9 cellular contexts compared by ENCODE assay signal in the genomic region with DNA sequence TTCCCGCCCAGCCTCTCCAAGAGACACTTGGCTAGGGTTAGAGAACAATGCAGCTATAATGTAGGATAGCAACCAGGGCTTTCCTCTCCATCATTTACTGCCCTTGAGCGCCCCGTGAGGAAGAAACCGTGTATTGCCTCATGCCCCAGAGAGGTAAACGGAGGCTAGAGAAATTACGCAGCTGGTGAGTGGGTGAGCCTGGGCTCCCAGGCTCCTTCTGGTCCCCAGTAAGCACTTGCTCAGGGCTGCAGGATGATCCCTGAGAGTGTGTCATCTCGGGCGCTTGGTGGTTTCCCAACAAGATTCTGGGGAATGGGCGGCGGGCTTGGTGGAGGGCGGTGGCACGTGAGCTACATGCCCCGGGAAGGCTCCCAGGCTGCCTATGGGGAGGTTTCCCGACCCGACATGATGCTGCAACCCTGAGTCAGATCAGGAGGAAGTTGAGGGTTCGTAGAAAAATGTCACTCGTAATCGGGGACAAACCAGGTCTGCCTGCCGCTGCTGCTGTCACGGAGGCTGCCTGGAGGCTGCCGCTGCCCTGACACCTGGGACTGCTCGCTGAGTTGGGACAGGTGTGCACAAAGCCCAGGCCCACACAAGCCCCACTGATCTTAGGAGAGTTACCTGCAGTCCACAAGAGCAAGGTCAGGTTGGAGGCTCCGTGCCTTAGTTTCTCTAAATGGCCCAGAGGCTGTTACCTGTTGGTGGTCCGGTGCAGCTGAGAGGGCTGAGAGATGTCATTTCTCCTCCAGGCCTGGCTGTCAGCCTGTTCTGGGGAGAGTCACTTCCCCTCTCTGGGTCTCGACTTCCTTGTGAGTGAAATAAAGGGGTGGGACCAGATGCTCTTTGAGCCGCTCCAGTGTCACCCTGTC. TPM values are rescaled to one million over a fixed set of nuclear protein-coding genes. Genes with fewer than 3 reads are reported as not detected.
DNase-seq lines count a peak whose midpoint lies in the region; ATAC-seq and TF ChIP-seq lines count a peak whose summit lies in the region.
"Had no signal": no experiment of that assay in that cellular context is flagged by ENCODE, and none has a peak within 500 bp of the region (broad histone marks: within the 10 kb centered on the region; RNA-seq: fewer than 3 reads in every experiment).

A gene with protein sequence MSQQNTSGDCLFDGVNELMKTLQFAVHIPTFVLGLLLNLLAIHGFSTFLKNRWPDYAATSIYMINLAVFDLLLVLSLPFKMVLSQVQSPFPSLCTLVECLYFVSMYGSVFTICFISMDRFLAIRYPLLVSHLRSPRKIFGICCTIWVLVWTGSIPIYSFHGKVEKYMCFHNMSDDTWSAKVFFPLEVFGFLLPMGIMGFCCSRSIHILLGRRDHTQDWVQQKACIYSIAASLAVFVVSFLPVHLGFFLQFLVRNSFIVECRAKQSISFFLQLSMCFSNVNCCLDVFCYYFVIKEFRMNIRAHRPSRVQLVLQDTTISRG (minus strand): TSS at position 773 of the 872 bp plus-strand sequence. CDS start 14,280 bp downstream, outside the sequence.

- H3K9me3 Mint-ChIP-seq in CD4-positive, alpha-beta T cell: no peaks in the 10 kb centered on the region
- H3K9me3 Mint-ChIP-seq in activated CD4-positive, alpha-beta T cell treated with anti-CD3 and anti-CD28 coated beads for 36 hours (ENCODE audit: low read depth): no peaks in the 10 kb centered on the region

- peak in 8 of 10 experiments; percentile 21 to 50 (median 30) for DNase-seq in CD4-positive, alpha-beta T cell
- peak; percentile 90 for DNase-seq in activated CD4-positive, alpha-beta T cell treated with anti-CD3 and anti-CD28 coated beads for 36 hours
- peak; percentile 13 to 35 (median 25) for DNase-seq in effector memory CD4-positive, alpha-beta T cell
- DNase-seq in stimulated activated CD4-positive, alpha-beta T cell treated with anti-CD3 and anti-CD28 coated beads, Interleukin-2, amount 100 ng/mL, for 4 hours (ENCODE audit: low read depth): peak; percentile 31
- DNase-seq in RKO (ENCODE audit: low spot score): no peak
- no peak for DNase-seq in UCSD-AML1 (lab: John Stamatoyannopoulos, UW; ENCODE audit: unreplicated experiment)

- H3K27me3 ChIP-seq in CD4-positive, alpha-beta T cell (ENCODE audit: control insufficient read depth, insufficient read depth, low read length): no peaks in the 10 kb centered on the region
- no peaks in the 10 kb centered on the region for H3K27me3 ChIP-seq in effector memory CD4-positive, alpha-beta T cell (replicated peaks; ENCODE audit: control insufficient read depth, insufficient read depth, low read length, poor library complexity, severe bottlenecking)

- intact Hi-C loops in CD4-positive, alpha-beta T cell (cut with DNase I, micrococcal nuclease): loop anchor here in 1 of 2 experiments (5.0 kb wide), 1 partner anchor 77 kb away; no protein-coding TSS in a partner anchor
- intact Hi-C loops in activated CD4-positive, alpha-beta T cell treated with anti-CD3 and anti-CD28 coated beads for 36 hours (cut with DNase I, micrococcal nuclease): loop anchor here (1.0 to 5.0 kb wide), 10 partner anchors 19 to 267 kb away; partner anchors contain the start of genes ITM2C (in 1 of the 2) and PSMD1 (in 1 of the 2)

- H3K4me1 Mint-ChIP-seq in CD4-positive, alpha-beta T cell (ENCODE audit: low read depth): peaks cover 51% of the 10 kb centered on the region
- H3K4me1 Mint-ChIP-seq in activated CD4-positive, alpha-beta T cell treated with anti-CD3 and anti-CD28 coated beads for 36 hours: peaks cover 66% of the 10 kb centered on the region

- no peak for TF ChIP-seq CTCF in CD4-positive, alpha-beta T cell (IDR thresholded peaks at IDR 0.05)

- H3K4me1 ChIP-seq in effector memory CD4-positive, alpha-beta T cell (ENCODE audit: control insufficient read depth, insufficient read depth, low read length, poor library complexity, severe bottlenecking): peaks cover 12% of the 10 kb centered on the region

- CTCF ChIA-PET in CD4-positive, alpha-beta T cell (lab: Charles Lee): interaction anchor here (0.7 to 1.7 kb wide), 13 partner anchors 12 to 100 kb away, joined by 3 to 8 read pairs (median 4); partner anchors contain the start of gene ITM2C
- CTCF ChIA-PET in activated CD4-positive, alpha-beta T cell treated with anti-CD3 and anti-CD28 coated beads for 36 hours (lab: Charles Lee): interaction anchor here (0.7 to 4.4 kb wide), 25 partner anchors 11 to 127 kb away, joined by 3 to 27 read pairs (median 5); no protein-coding TSS in a partner anchor

- H3K27ac Mint-ChIP-seq in CD4-positive, alpha-beta T cell: peak within 1 kb of the TSS; percentile 89
- H3K27ac Mint-ChIP-seq in activated CD4-positive, alpha-beta T cell treated with anti-CD3 and anti-CD28 coated beads for 36 hours: peak within 1 kb of the TSS; percentile 95

- POLR2A ChIA-PET in CD4-positive, alpha-beta T cell (lab: Charles Lee): interaction anchor here (1.5 to 1.7 kb wide), 2 partner anchors 60 kb away, joined by 4 to 6 read pairs; partner anchors contain the start of gene ITM2C
- POLR2A ChIA-PET in activated CD4-positive, alpha-beta T cell treated with anti-CD3 and anti-CD28 coated beads for 36 hours (lab: Charles Lee): interaction anchor here (0.7 to 1.6 kb wide), 4 partner anchors 20 to 63 kb away, joined by 3 to 12 read pairs (median 4); no protein-coding TSS in a partner anchor

- H3K9me3 ChIP-seq in CD4-positive, alpha-beta T cell (ENCODE audit: control insufficient read depth, low read length): no peaks in the 10 kb centered on the region
- no peaks in the 10 kb centered on the region for H3K9me3 ChIP-seq in effector memory CD4-positive, alpha-beta T cell (ENCODE audit: control insufficient read depth, low read length)
- H3K9me3 ChIP-seq: thoracic aorta had no signal

- H3K27ac ChIP-seq in CD4-positive, alpha-beta T cell (ENCODE audit: low read depth, low read length): peak within 1 kb of the TSS; percentile 27
- peak within 1 kb of the TSS; percentile 43 for H3K27ac ChIP-seq in effector memory CD4-positive, alpha-beta T cell (ENCODE audit: insufficient read depth, low read length, poor library complexity, severe bottlenecking)
- H3K27ac ChIP-seq: thoracic aorta had no signal

- H3K36me3 Mint-ChIP-seq in CD4-positive, alpha-beta T cell (ENCODE audit: low read depth): no peaks in the 10 kb centered on the region
- H3K36me3 Mint-ChIP-seq in activated CD4-positive, alpha-beta T cell treated with anti-CD3 and anti-CD28 coated beads for 36 hours (ENCODE audit: low read depth): no peaks in the 10 kb centered on the region

- no peaks in the 10 kb centered on the region for H3K36me3 ChIP-seq in effector memory CD4-positive, alpha-beta T cell (ENCODE audit: control insufficient read depth, insufficient read depth, low read length)
- H3K36me3 ChIP-seq: thoracic aorta had no signal

- peak within 1 kb of the TSS; percentile 54 for H3K4me3 ChIP-seq in effector memory CD4-positive, alpha-beta T cell (ENCODE audit: insufficient read depth, low read depth, low read length, poor library complexity, severe bottlenecking)
- H3K4me3 ChIP-seq: thoracic aorta had no signal

- no peaks in the 10 kb centered on the region for H3K27me3 Mint-ChIP-seq in CD4-positive, alpha-beta T cell
- H3K27me3 Mint-ChIP-seq in activated CD4-positive, alpha-beta T cell treated with anti-CD3 and anti-CD28 coated beads for 36 hours: peaks cover 4% of the 10 kb centered on the region

- H3K4me3 Mint-ChIP-seq in CD4-positive, alpha-beta T cell: peak within 1 kb of the TSS; percentile 90
- H3K4me3 Mint-ChIP-seq in activated CD4-positive, alpha-beta T cell treated with anti-CD3 and anti-CD28 coated beads for 36 hours: peak within 1 kb of the TSS; percentile 76

- peak; percentile 74 for ATAC-seq in CD4-positive, alpha-beta T cell (ENCODE audit: poor library complexity)
- ATAC-seq in GM19328 (IDR thresholded peaks at IDR 0.05; ENCODE audit: unreplicated experiment) (peak; percentile 48), HG03378 (IDR thresholded peaks at IDR 0.05; ENCODE audit: unreplicated experiment) (peak; percentile 30)
- ATAC-seq in activated CD4-positive, alpha-beta T cell treated with anti-CD3 and anti-CD28 coated beads for 36 hours: peak; percentile 69

RNA-seq across cellular contexts. Expression of the gene that starts here (rescaled TPM):
- 1 to 10 TPM; 2.9 to 3.8 TPM for total RNA-seq in CD4-positive, alpha-beta T cell
- total RNA-seq in activated CD4-positive, alpha-beta T cell treated with anti-CD3 and anti-CD28 coated beads for 36 hours: 1 to 10 TPM; 3.6 to 4.0 TPM
- total RNA-seq: thoracic aorta had no signal

Comparison
In these comparisons a context has a peak if more than half of its experiments do, and no peak if none do; other contexts are left out.
1. DNase-seq: peak in CD4-positive, alpha-beta T cell (8 of 10), activated CD4-positive, alpha-beta T cell treated with anti-CD3 and anti-CD28 coated beads for 36 hours (single experiment), effector memory CD4-positive, alpha-beta T cell (3 of 3) and stimulated activated CD4-positive, alpha-beta T cell treated with anti-CD3 and anti-CD28 coated beads, Interleukin-2, amount 100 ng/mL, for 4 hours (single experiment); none in RKO (single experiment) and UCSD-AML1 (single experiment).
2. Peak in every context shown above with its lines, with median percentiles within 50 percentile points of each other: ATAC-seq.